1 cellular context compared by ENCODE assay signal in the genomic region with DNA sequence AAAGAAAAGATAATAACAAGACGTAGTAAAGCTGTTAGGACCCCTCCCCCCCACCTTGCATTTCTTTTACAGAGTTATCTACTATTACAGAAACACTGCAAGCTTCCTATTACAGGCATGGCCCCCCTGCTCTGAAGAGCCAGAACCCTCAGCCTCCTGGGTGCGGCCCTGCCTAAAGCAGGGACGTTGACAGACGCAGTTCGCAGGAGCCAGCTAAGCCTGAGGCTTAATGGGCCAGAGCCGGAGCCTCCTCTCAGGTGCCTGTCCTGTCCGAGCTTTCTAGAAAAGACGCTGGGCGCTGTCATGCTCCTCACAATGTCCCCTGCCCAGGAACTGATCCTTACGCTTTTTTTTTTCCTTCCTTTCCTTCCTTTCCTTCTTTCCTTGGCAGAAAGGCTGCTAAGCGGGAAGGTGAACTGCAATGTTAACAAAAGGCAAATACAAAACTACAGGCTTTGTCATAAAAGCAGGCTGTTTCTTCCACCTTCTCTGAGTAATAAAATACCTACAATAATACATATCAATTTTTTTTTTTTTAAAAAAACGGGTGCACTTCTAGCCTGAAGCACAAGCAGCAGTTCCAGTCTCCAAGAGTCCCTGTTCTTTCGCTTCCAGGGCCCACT.
TF ChIP-seq lines count a peak whose summit lies in the region.

No MANE protein-coding gene starts in this region.

TF ChIP-seq in SK-N-SH, 30 proteins besides CTCF, POLR2A, EP300 and RAD21 (continued from another document):
- TF ChIP-seq, protein P1, sequence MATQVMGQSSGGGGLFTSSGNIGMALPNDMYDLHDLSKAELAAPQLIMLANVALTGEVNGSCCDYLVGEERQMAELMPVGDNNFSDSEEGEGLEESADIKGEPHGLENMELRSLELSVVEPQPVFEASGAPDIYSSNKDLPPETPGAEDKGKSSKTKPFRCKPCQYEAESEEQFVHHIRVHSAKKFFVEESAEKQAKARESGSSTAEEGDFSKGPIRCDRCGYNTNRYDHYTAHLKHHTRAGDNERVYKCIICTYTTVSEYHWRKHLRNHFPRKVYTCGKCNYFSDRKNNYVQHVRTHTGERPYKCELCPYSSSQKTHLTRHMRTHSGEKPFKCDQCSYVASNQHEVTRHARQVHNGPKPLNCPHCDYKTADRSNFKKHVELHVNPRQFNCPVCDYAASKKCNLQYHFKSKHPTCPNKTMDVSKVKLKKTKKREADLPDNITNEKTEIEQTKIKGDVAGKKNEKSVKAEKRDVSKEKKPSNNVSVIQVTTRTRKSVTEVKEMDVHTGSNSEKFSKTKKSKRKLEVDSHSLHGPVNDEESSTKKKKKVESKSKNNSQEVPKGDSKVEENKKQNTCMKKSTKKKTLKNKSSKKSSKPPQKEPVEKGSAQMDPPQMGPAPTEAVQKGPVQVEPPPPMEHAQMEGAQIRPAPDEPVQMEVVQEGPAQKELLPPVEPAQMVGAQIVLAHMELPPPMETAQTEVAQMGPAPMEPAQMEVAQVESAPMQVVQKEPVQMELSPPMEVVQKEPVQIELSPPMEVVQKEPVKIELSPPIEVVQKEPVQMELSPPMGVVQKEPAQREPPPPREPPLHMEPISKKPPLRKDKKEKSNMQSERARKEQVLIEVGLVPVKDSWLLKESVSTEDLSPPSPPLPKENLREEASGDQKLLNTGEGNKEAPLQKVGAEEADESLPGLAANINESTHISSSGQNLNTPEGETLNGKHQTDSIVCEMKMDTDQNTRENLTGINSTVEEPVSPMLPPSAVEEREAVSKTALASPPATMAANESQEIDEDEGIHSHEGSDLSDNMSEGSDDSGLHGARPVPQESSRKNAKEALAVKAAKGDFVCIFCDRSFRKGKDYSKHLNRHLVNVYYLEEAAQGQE (IDR thresholded peaks at IDR 0.05; ENCODE audit: low read depth, low read length), result no peak
